Comparison of ENCODE assay signal across 12 cellular contexts in the genomic region with DNA sequence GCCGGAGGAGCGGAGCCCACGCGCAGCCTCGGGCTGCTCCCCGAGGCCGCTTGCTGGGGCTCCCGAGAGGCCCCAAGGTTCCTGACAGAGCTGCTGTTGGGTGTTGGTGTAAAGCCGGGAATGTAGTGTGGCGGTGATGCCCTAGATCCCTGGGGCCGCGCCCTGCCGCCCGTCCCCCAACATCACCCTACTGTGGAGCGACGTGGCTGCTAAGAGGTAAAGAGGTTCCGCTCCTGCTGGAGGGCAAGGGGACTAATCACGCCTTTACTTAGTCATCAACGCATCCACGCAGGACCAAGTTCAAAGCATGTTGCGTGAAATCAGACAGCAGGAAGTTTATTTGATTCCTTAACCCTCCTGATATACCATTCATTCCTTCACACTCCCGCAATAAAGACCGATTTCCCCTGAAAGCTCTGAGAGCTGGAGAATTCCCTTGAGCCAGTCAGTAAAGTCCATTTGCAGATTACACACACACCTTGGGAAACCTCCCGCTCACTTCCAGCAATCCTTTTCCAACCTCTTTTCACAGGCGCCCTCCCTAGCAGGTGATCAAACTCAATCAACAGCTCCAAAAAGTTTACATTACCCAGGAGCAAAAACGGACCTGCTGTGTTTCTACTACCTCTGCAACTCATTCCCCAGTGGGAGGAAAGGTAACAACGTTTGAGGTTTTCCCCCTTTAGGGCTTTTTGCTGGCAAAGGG. TPM values are rescaled to one million over a fixed set of nuclear protein-coding genes. Genes with fewer than 3 reads are reported as not detected.
A peak's percentile ranks its signal among the peaks of the same experiment; 100 is the strongest.
DNase-seq lines count a peak whose midpoint lies in the region; ATAC-seq, FAIRE-seq and TF ChIP-seq lines count a peak whose summit lies in the region.
"Had no signal": no experiment of that assay in that cellular context is flagged by ENCODE, and none has a peak within 500 bp of the region (broad histone marks: within the 10 kb centered on the region; RNA-seq: fewer than 3 reads in every experiment).

No MANE protein-coding gene starts in this region.

- intact Hi-C loops in Right ventricle myocardium superior (cut with DNase I) (no loop called here), Right ventricle myocardium inferior (cut with DNase I) (no loop called here), esophagus squamous epithelium (cut with DNase I) (no loop called here)

- H3K4me1 Mint-ChIP-seq in nephron, result peaks cover 28% of the 10 kb centered on the region

- no peak for TF ChIP-seq POLR2A in esophagus squamous epithelium (IDR thresholded peaks at IDR 0.05)
- TF ChIP-seq POLR2A in GM18505 (IDR thresholded peaks at IDR 0.05; ENCODE audit: borderline replicate concordance, extremely low read depth, insufficient read depth, insufficient read length), result no peak

- H3K27me3 Mint-ChIP-seq in nephron (ENCODE audit: low read depth), result peaks cover 77% of the 10 kb centered on the region

- ATAC-seq in Right ventricle myocardium superior (ENCODE audit: poor library complexity) (no peak), Right ventricle myocardium inferior (no peak), GM18505 (IDR thresholded peaks at IDR 0.05; ENCODE audit: unreplicated experiment) (no peak)

- peak overlapping the region; percentile 83 to 94 (median 84) for H3K4me3 Mint-ChIP-seq in nephron

- no peaks in the 10 kb centered on the region for H3K9me3 ChIP-seq in esophagus squamous epithelium

- peak; percentile 26 for DNase-seq in Right ventricle myocardium superior
- no peak for DNase-seq in Right ventricle myocardium inferior (ENCODE audit: missing footprints)
- no peak for DNase-seq in esophagus squamous epithelium (lab: John Stamatoyannopoulos, UW)
- peak; percentile 18 for DNase-seq in urothelium cell line (ENCODE audit: low spot score)
- no peak for DNase-seq in NK-92 (lab: John Stamatoyannopoulos, UW; ENCODE audit: unreplicated experiment)
- no peak for DNase-seq in NCI-H510A (lab: John Stamatoyannopoulos, UW)
- DNase-seq: activated CD8-positive, alpha-beta memory T cell treated with anti-CD3 and anti-CD28 coated beads, Interleukin-2, amount 50 U/mL, for 48 hours; Kasumi-1 had no signal

- H3K27me3 ChIP-seq in esophagus squamous epithelium, result peaks cover 0 to 56% (median 0%) of the 10 kb centered on the region in 4 donors

- H3K36me3 ChIP-seq in esophagus squamous epithelium, result no peaks in the 10 kb centered on the region

- no peak for FAIRE-seq in urothelium cell line (lab: Jason Lieb, UNC)
- FAIRE-seq: islet of Langerhans had no signal

- WGBS in esophagus squamous epithelium, 2 donors, result 2 to 3% methylated on average over 12 to 18 of the region's 27 CpGs

- no peak overlapping the region for H3K27ac Mint-ChIP-seq in nephron

- peak overlapping the region in 3 of 4 donors; percentile 29 to 56 (median 38) for H3K4me3 ChIP-seq in esophagus squamous epithelium

- H3K9me3 Mint-ChIP-seq in nephron, result no peaks in the 10 kb centered on the region

- H3K36me3 Mint-ChIP-seq in nephron (ENCODE audit: low read depth), result no peaks in the 10 kb centered on the region

- H3K4me1 ChIP-seq in esophagus squamous epithelium, result peaks cover 0 to 19% (median 3%) of the 10 kb centered on the region in 3 donors

- TF ChIP-seq CTCF in esophagus squamous epithelium (IDR thresholded peaks at IDR 0.05) (no peak), nephron (IDR thresholded peaks at IDR 0.05; ENCODE audit: unreplicated experiment in 3 of 3) (no peak)

- no peak overlapping the region for H3K27ac ChIP-seq in esophagus squamous epithelium

RNA-seq across cellular contexts. Expression of a gene that starts 0.6 kb away (rescaled TPM):
- total RNA-seq in Right ventricle myocardium superior, result 0.16 TPM
- total RNA-seq in Right ventricle myocardium inferior, result 0.14 TPM
- under 1 TPM in 2 of 4 donors, not detected in 2; 0.40 to 0.76 TPM for total RNA-seq in esophagus squamous epithelium
- total RNA-seq: T-helper 2 cell treated with Interferon-gamma antibody and Interleukin-4, amounts not matched to agents 100 ng/mL and 5 ng/mL, for 36 hours had no signal

Comparison
In these comparisons a context has a peak if more than half of its experiments do, and no peak if none do; other contexts are left out.
1. DNase-seq: peak in Right ventricle myocardium superior (single experiment) and urothelium cell line (single experiment); none in Right ventricle myocardium inferior (single experiment), esophagus squamous epithelium (single experiment), NK-92 (single experiment) and NCI-H510A (single experiment).